1 cellular context compared by ENCODE assay signal in the genomic region with DNA sequence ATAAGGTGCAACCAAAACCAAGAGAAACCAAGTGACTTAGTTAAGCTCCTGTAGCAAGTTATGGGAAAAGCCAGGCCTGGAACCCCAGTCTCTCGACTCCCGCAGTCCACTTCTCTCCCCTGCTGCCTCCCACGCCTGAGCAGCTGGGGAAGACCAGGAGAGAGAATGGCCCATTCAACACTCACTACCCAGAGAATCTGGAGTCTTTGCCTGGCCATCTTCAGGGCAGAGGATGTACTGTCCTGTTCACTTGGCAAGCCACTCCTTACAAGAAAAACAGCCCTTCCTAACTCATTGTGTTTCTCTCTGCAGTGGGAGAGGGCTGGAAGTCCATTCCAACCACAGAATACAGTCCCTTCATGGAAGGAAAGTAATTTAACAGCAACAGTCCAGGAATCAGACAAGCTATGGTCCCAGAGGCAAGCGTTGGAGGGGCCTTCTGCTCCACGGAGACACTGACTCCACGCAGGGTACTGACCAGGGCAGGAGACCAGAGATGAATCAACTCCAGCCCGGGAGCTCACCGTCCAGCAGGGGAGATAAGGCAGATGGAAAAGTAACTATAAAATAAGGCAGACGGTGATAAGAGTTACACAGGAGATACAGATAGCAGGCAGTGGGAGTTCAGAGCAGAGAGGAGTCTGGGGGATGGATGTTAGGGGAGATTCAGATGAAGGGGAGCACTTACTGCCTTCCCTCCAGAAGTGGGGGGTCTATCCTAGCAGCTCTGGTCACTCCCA.
TF ChIP-seq lines count a peak whose summit lies in the region.

No MANE protein-coding gene starts in this region.

TF ChIP-seq in K562, 482 proteins besides CTCF, POLR2A, EP300 and RAD21 (continued from another document and continues in another):
- TF ChIP-seq, protein P1, sequence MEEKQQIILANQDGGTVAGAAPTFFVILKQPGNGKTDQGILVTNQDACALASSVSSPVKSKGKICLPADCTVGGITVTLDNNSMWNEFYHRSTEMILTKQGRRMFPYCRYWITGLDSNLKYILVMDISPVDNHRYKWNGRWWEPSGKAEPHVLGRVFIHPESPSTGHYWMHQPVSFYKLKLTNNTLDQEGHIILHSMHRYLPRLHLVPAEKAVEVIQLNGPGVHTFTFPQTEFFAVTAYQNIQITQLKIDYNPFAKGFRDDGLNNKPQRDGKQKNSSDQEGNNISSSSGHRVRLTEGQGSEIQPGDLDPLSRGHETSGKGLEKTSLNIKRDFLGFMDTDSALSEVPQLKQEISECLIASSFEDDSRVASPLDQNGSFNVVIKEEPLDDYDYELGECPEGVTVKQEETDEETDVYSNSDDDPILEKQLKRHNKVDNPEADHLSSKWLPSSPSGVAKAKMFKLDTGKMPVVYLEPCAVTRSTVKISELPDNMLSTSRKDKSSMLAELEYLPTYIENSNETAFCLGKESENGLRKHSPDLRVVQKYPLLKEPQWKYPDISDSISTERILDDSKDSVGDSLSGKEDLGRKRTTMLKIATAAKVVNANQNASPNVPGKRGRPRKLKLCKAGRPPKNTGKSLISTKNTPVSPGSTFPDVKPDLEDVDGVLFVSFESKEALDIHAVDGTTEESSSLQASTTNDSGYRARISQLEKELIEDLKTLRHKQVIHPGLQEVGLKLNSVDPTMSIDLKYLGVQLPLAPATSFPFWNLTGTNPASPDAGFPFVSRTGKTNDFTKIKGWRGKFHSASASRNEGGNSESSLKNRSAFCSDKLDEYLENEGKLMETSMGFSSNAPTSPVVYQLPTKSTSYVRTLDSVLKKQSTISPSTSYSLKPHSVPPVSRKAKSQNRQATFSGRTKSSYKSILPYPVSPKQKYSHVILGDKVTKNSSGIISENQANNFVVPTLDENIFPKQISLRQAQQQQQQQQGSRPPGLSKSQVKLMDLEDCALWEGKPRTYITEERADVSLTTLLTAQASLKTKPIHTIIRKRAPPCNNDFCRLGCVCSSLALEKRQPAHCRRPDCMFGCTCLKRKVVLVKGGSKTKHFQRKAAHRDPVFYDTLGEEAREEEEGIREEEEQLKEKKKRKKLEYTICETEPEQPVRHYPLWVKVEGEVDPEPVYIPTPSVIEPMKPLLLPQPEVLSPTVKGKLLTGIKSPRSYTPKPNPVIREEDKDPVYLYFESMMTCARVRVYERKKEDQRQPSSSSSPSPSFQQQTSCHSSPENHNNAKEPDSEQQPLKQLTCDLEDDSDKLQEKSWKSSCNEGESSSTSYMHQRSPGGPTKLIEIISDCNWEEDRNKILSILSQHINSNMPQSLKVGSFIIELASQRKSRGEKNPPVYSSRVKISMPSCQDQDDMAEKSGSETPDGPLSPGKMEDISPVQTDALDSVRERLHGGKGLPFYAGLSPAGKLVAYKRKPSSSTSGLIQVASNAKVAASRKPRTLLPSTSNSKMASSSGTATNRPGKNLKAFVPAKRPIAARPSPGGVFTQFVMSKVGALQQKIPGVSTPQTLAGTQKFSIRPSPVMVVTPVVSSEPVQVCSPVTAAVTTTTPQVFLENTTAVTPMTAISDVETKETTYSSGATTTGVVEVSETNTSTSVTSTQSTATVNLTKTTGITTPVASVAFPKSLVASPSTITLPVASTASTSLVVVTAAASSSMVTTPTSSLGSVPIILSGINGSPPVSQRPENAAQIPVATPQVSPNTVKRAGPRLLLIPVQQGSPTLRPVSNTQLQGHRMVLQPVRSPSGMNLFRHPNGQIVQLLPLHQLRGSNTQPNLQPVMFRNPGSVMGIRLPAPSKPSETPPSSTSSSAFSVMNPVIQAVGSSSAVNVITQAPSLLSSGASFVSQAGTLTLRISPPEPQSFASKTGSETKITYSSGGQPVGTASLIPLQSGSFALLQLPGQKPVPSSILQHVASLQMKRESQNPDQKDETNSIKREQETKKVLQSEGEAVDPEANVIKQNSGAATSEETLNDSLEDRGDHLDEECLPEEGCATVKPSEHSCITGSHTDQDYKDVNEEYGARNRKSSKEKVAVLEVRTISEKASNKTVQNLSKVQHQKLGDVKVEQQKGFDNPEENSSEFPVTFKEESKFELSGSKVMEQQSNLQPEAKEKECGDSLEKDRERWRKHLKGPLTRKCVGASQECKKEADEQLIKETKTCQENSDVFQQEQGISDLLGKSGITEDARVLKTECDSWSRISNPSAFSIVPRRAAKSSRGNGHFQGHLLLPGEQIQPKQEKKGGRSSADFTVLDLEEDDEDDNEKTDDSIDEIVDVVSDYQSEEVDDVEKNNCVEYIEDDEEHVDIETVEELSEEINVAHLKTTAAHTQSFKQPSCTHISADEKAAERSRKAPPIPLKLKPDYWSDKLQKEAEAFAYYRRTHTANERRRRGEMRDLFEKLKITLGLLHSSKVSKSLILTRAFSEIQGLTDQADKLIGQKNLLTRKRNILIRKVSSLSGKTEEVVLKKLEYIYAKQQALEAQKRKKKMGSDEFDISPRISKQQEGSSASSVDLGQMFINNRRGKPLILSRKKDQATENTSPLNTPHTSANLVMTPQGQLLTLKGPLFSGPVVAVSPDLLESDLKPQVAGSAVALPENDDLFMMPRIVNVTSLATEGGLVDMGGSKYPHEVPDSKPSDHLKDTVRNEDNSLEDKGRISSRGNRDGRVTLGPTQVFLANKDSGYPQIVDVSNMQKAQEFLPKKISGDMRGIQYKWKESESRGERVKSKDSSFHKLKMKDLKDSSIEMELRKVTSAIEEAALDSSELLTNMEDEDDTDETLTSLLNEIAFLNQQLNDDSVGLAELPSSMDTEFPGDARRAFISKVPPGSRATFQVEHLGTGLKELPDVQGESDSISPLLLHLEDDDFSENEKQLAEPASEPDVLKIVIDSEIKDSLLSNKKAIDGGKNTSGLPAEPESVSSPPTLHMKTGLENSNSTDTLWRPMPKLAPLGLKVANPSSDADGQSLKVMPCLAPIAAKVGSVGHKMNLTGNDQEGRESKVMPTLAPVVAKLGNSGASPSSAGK (IDR thresholded peaks at IDR 0.05) = no peak
- TF ChIP-seq SIN3B (IDR thresholded peaks at IDR 0.05; ENCODE audit: low read depth) (no peak), PCBP1 (IDR thresholded peaks at IDR 0.05; ENCODE audit: low read depth, low read length, poor library complexity, severe bottlenecking) (no peak), NFIX (CRISPR knock-in tag; IDR thresholded peaks at IDR 0.05; ENCODE audit: low read depth) (no peak), CHCHD3 (CRISPR knock-in tag; IDR thresholded peaks at IDR 0.05) (no peak), KLF16 (IDR thresholded peaks at IDR 0.05) (peak; percentile 78; the same call in 1 of the 2 replicates), FOXK1 (CRISPR knock-in tag; IDR thresholded peaks at IDR 0.05; ENCODE audit: borderline replicate concordance) (no peak), OTX1 (CRISPR knock-in tag; IDR thresholded peaks at IDR 0.05) (no peak), ZFP1 (CRISPR knock-in tag; IDR thresholded peaks at IDR 0.05) (no peak), MYC (IDR thresholded peaks at IDR 0.05; ENCODE audit: low read depth, low read length) (peak; percentile 56), MYC (CRISPR knock-in tag; IDR thresholded peaks at IDR 0.05; ENCODE audit: borderline replicate concordance, low read depth) (no peak), PURB (CRISPR knock-in tag; IDR thresholded peaks at IDR 0.05; ENCODE audit: low read depth) (no peak), PHF20 (IDR thresholded peaks at IDR 0.05; ENCODE audit: partially characterized antibody) (no peak), CREM (IDR thresholded peaks at IDR 0.05; ENCODE audit: low read depth) (0 out of 2 replicates have a peak, but pooled peaks have one; percentile 30), SMARCE1 (IDR thresholded peaks at IDR 0.05) (peak; percentile 89), KDM1A (IDR thresholded peaks at IDR 0.05) (peak; percentile 53 to 70; a peak in 3 of 4 replicates), GATA2 (CRISPR knock-in tag; IDR thresholded peaks at IDR 0.05) (peak; percentile 69; the same call in 1 of the 2 replicates), ETV5 (CRISPR knock-in tag; IDR thresholded peaks at IDR 0.05; ENCODE audit: low read depth) (no peak), ARNT (IDR thresholded peaks at IDR 0.05) (0 out of 4 replicates have a peak, but pooled peaks of 1 of the 2 experiments have one; percentile 50), CBFA2T3 (IDR thresholded peaks at IDR 0.05) (peak; percentile 95), SMARCA5 (IDR thresholded peaks at IDR 0.05) (no peak), JUN (IDR thresholded peaks at IDR 0.05; ENCODE audit: borderline replicate concordance, low read depth, low read length) (0 out of 2 replicates have a peak, but pooled peaks have one; percentile 23), JUN (CRISPR knock-in tag; IDR thresholded peaks at IDR 0.05; ENCODE audit: borderline replicate concordance) (no peak), EHMT2 (IDR thresholded peaks at IDR 0.05) (no peak), ZC3H11A (IDR thresholded peaks at IDR 0.05; ENCODE audit: low read depth, low read length) (no peak), CBX5 (IDR thresholded peaks at IDR 0.05; ENCODE audit: borderline replicate concordance, low read depth) (no peak), NCOA1 (IDR thresholded peaks at IDR 0.05; ENCODE audit: low read depth) (peak; percentile 38; the same call in 1 of the 2 replicates), MEF2D (tag; conservative IDR thresholded peaks at IDR 0.05; ENCODE audit: low read depth) (no peak)
- TF ChIP-seq, protein P2, sequence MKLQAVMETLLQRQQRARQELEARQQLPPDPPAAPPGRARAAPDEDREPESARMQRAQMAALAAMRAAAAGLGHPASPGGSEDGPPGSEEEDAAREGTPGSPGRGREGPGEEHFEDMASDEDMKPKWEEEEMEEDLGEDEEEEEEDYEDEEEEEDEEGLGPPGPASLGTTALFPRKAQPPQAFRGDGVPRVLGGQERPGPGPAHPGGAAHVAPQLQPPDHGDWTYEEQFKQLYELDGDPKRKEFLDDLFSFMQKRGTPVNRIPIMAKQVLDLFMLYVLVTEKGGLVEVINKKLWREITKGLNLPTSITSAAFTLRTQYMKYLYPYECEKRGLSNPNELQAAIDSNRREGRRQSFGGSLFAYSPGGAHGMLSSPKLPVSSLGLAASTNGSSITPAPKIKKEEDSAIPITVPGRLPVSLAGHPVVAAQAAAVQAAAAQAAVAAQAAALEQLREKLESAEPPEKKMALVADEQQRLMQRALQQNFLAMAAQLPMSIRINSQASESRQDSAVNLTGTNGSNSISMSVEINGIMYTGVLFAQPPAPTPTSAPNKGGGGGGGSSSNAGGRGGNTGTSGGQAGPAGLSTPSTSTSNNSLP (IDR thresholded peaks at IDR 0.05; ENCODE audit: borderline replicate concordance, low read depth, low read length) = 0 out of 2 replicates have a peak, but pooled peaks have one; percentile 59
- TF ChIP-seq, protein P3, sequence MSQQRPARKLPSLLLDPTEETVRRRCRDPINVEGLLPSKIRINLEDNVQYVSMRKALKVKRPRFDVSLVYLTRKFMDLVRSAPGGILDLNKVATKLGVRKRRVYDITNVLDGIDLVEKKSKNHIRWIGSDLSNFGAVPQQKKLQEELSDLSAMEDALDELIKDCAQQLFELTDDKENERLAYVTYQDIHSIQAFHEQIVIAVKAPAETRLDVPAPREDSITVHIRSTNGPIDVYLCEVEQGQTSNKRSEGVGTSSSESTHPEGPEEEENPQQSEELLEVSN (IDR thresholded peaks at IDR 0.05; ENCODE audit: borderline replicate concordance in 1 of 2, extremely low read depth in 1 of 2, insufficient read depth in 1 of 2, insufficient read length in 1 of 2, low read depth in 1 of 2, low read length in 1 of 2, poor library complexity in 1 of 2, severe bottlenecking in 1 of 2) = no peak
- TF ChIP-seq, protein P4, sequence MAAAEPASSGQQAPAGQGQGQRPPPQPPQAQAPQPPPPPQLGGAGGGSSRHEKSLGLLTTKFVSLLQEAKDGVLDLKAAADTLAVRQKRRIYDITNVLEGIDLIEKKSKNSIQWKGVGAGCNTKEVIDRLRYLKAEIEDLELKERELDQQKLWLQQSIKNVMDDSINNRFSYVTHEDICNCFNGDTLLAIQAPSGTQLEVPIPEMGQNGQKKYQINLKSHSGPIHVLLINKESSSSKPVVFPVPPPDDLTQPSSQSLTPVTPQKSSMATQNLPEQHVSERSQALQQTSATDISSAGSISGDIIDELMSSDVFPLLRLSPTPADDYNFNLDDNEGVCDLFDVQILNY (CRISPR knock-in tag; IDR thresholded peaks at IDR 0.05) = no peak
- TF ChIP-seq, protein P5, sequence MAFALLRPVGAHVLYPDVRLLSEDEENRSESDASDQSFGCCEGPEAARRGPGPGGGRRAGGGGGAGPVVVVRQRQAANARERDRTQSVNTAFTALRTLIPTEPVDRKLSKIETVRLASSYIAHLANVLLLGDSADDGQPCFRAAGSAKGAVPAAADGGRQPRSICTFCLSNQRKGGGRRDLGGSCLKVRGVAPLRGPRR (CRISPR knock-in tag; IDR thresholded peaks at IDR 0.05) = no peak
- TF ChIP-seq, protein P6, sequence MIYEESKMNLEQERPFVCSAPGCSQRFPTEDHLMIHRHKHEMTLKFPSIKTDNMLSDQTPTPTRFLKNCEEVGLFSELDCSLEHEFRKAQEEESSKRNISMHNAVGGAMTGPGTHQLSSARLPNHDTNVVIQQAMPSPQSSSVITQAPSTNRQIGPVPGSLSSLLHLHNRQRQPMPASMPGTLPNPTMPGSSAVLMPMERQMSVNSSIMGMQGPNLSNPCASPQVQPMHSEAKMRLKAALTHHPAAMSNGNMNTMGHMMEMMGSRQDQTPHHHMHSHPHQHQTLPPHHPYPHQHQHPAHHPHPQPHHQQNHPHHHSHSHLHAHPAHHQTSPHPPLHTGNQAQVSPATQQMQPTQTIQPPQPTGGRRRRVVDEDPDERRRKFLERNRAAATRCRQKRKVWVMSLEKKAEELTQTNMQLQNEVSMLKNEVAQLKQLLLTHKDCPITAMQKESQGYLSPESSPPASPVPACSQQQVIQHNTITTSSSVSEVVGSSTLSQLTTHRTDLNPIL (CRISPR knock-in tag; IDR thresholded peaks at IDR 0.05) = no peak
- TF ChIP-seq, protein P7, sequence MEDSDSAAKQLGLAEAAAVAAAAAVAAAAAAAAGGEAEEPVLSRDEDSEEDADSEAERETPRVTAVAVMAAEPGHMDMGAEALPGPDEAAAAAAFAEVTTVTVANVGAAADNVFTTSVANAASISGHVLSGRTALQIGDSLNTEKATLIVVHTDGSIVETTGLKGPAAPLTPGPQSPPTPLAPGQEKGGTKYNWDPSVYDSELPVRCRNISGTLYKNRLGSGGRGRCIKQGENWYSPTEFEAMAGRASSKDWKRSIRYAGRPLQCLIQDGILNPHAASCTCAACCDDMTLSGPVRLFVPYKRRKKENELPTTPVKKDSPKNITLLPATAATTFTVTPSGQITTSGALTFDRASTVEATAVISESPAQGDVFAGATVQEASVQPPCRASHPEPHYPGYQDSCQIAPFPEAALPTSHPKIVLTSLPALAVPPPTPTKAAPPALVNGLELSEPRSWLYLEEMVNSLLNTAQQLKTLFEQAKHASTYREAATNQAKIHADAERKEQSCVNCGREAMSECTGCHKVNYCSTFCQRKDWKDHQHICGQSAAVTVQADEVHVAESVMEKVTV (CRISPR knock-in tag; IDR thresholded peaks at IDR 0.05) = no peak
- TF ChIP-seq, protein P8, sequence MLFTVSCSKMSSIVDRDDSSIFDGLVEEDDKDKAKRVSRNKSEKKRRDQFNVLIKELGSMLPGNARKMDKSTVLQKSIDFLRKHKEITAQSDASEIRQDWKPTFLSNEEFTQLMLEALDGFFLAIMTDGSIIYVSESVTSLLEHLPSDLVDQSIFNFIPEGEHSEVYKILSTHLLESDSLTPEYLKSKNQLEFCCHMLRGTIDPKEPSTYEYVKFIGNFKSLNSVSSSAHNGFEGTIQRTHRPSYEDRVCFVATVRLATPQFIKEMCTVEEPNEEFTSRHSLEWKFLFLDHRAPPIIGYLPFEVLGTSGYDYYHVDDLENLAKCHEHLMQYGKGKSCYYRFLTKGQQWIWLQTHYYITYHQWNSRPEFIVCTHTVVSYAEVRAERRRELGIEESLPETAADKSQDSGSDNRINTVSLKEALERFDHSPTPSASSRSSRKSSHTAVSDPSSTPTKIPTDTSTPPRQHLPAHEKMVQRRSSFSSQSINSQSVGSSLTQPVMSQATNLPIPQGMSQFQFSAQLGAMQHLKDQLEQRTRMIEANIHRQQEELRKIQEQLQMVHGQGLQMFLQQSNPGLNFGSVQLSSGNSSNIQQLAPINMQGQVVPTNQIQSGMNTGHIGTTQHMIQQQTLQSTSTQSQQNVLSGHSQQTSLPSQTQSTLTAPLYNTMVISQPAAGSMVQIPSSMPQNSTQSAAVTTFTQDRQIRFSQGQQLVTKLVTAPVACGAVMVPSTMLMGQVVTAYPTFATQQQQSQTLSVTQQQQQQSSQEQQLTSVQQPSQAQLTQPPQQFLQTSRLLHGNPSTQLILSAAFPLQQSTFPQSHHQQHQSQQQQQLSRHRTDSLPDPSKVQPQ (CRISPR knock-in tag; IDR thresholded peaks at IDR 0.05; ENCODE audit: borderline replicate concordance) = no peak
